ENCODE assay signal across 22 cellular contexts in genomic region chr13:99113351-99113750, GRCh38.
A peak's percentile ranks its signal among the peaks of the same experiment; 100 is the strongest.
DNase-seq lines count a peak whose midpoint lies in the region; ATAC-seq and TF ChIP-seq lines count a peak whose summit lies in the region.
"Had no signal": no experiment of that assay in that cellular context is flagged by ENCODE, and none has a peak within 500 bp of the region (broad histone marks: within the 10 kb centered on the region; RNA-seq: fewer than 3 reads in every experiment).

No MANE protein-coding gene starts in this region.

- peak overlapping the region; percentile 46 for H3K4me2 ChIP-seq in GM23338
- H3K4me2 ChIP-seq: BLaER1 had no signal

- no peaks in the 10 kb centered on the region for H3F3A ChIP-seq in GM23338 (replicated peaks; ENCODE audit: low read depth)

- H3K4me1 ChIP-seq in GM23338 (ENCODE audit: insufficient read depth) (peaks cover 10% of the 10 kb centered on the region), tibial artery (no peaks in the 10 kb centered on the region)
- H3K4me1 ChIP-seq: BE2C, BLaER1, Caco-2 had no signal

- H3K36me3 ChIP-seq in GM23338 (ENCODE audit: insufficient read depth) (no peaks in the 10 kb centered on the region), tibial artery (no peaks in the 10 kb centered on the region)
- H3K36me3 ChIP-seq: BE2C, BLaER1 had no signal

- H3K36me3 Mint-ChIP-seq in GM23338 (ENCODE audit: low read depth) (peaks cover 3% of the 10 kb centered on the region; the same call in 1 of the 3 replicates), CD14-positive monocyte (peaks cover 0 to 2% of the 10 kb centered on the region in 2 donors)
- H3K36me3 Mint-ChIP-seq: CD8-positive, alpha-beta T cell had no signal

- no peak overlapping the region for H3K4me3 ChIP-seq in GM23338
- no peak overlapping the region for H3K4me3 ChIP-seq in coronary artery
- no peak overlapping the region for H3K4me3 ChIP-seq in tibial artery
- H3K4me3 ChIP-seq: BLaER1, GM12878 had no signal

- H3K4me1 Mint-ChIP-seq in GM23338 (peaks cover 15% of the 10 kb centered on the region; the same call in 2 of the 3 replicates), CD14-positive monocyte (no peaks in the 10 kb centered on the region)

- DNase-seq in GM23338 (ENCODE audit: low spot score) (no peak), coronary artery (ENCODE audit: low spot score) (peak; percentile 21), posterior vena cava (ENCODE audit: low spot score) (peak; percentile 25), tibial artery (no peak), CD14-positive monocyte (ENCODE audit: low spot score) (no peak)
- DNase-seq: 8988T; ACHN; BE2C; C1 segment of cervical spinal cord; Caco-2; Calu3; CD4-positive, alpha-beta T cell; CD8-positive, alpha-beta T cell; DMS 273 treated with DMSO at 0.1 percent for 48 hours; DMS153; DMS53; DMS79; DND-41; EL; GDM1 had no signal

- H3K27me3 Mint-ChIP-seq in GM23338 (ENCODE audit: insufficient read depth, low read depth, poor library complexity) (no peaks in the 10 kb centered on the region), CD14-positive monocyte (ENCODE audit: low read depth in 3 of 3) (peaks cover 81 to 87% (median 87%) of the 10 kb centered on the region in 3 donors)
- H3K27me3 Mint-ChIP-seq: CD4-positive, alpha-beta T cell had no signal

- ATAC-seq in GM23338: no peak
- ATAC-seq: CD8-positive, alpha-beta T cell; GM12878 had no signal

- no peak overlapping the region for H2AFZ ChIP-seq in GM23338

- H3K27ac Mint-ChIP-seq in GM23338: no peak overlapping the region
- no peak overlapping the region for H3K27ac Mint-ChIP-seq in CD14-positive monocyte
- H3K27ac Mint-ChIP-seq: CD4-positive, alpha-beta T cell; CD8-positive, alpha-beta T cell had no signal

- TF ChIP-seq CTCF in GM23338 (conservative IDR thresholded peaks at IDR 0.05; ENCODE audit: low read depth in 2 of 2) (no peak), coronary artery (IDR thresholded peaks at IDR 0.05) (no peak), tibial artery (IDR thresholded peaks at IDR 0.05) (no peak), CD14-positive monocyte (IDR thresholded peaks at IDR 0.05) (no peak)

- H3K27me3 ChIP-seq in GM23338 (ENCODE audit: insufficient read depth) (no peaks in the 10 kb centered on the region), tibial artery (no peaks in the 10 kb centered on the region)
- H3K27me3 ChIP-seq: BE2C, BLaER1 had no signal

- no peak overlapping the region for H3K4me3 Mint-ChIP-seq in GM23338
- peak overlapping the region in 1 of 2 donors; percentile 36 for H3K4me3 Mint-ChIP-seq in CD14-positive monocyte
- H3K4me3 Mint-ChIP-seq: CD4-positive, alpha-beta T cell; CD8-positive, alpha-beta T cell had no signal

- H3K9me2 ChIP-seq in GM23338 (ENCODE audit: insufficient read depth): no peaks in the 10 kb centered on the region

- intact Hi-C loops in posterior vena cava (cut with DNase I): no loop called here
- intact Hi-C loops in tibial artery (cut with DNase I; ENCODE audit: low total_unique reads): no loop called here
- intact Hi-C loops in CD14-positive monocyte (cut with micrococcal nuclease): no loop called here

- no peaks in the 10 kb centered on the region for H3K79me2 ChIP-seq in GM23338 (replicated peaks; ENCODE audit: insufficient read depth)

- H3K9me3 ChIP-seq in tibial artery: no peaks in the 10 kb centered on the region
- H3K9me3 ChIP-seq: BE2C, Caco-2 had no signal

- no peaks in the 10 kb centered on the region for H4K20me1 ChIP-seq in GM23338 (replicated peaks; ENCODE audit: insufficient read depth)
- H4K20me1 ChIP-seq: BLaER1 had no signal

- no peak overlapping the region for H3K27ac ChIP-seq in GM23338 (ENCODE audit: low read depth)
- H3K27ac ChIP-seq in coronary artery: no peak overlapping the region
- no peak overlapping the region for H3K27ac ChIP-seq in tibial artery
- H3K27ac ChIP-seq: BLaER1 had no signal

- H3K9me3 Mint-ChIP-seq in GM23338 (peaks cover 2% of the 10 kb centered on the region; the same call in 2 of the 3 replicates), CD14-positive monocyte (peaks cover 0 to 27% (median 10%) of the 10 kb centered on the region in 7 donors)
- H3K9me3 Mint-ChIP-seq: CD4-positive, alpha-beta T cell; CD8-positive, alpha-beta T cell had no signal

TF ChIP-seq in GM23338, 12 proteins besides CTCF, POLR2A, EP300 and RAD21 (continues in another document):
- TF ChIP-seq ZNF331 (CRISPR knock-in tag; IDR thresholded peaks at IDR 0.05; ENCODE audit: low read depth) (no peak), CREB1 (CRISPR knock-in tag; IDR thresholded peaks at IDR 0.05; ENCODE audit: low read depth) (no peak), ETS1 (IDR thresholded peaks at IDR 0.05) (no peak), STAT1 (IDR thresholded peaks at IDR 0.05; ENCODE audit: unreplicated experiment) (no peak), EZH2 (IDR thresholded peaks at IDR 0.05; ENCODE audit: low read depth, unreplicated experiment) (no peak), POLR2AphosphoS5 (IDR thresholded peaks at IDR 0.05; ENCODE audit: low read depth) (no peak), ZNF114 (CRISPR knock-in tag; IDR thresholded peaks at IDR 0.05) (no peak), JUNB (IDR thresholded peaks at IDR 0.05; ENCODE audit: unreplicated experiment) (no peak), REST (IDR thresholded peaks at IDR 0.05; ENCODE audit: unreplicated experiment) (no peak), NANOG (IDR thresholded peaks at IDR 0.05; ENCODE audit: borderline replicate concordance) (no peak)

Comparison
In these comparisons a context has a peak if more than half of its experiments do, and no peak if none do; other contexts are left out.
1. DNase-seq: peak in coronary artery (single experiment) and posterior vena cava (single experiment); none in GM23338 (single experiment), tibial artery (0 of 2) and CD14-positive monocyte (single experiment).